Comparison of ENCODE assay signal across 9 cellular contexts in the genomic region with DNA sequence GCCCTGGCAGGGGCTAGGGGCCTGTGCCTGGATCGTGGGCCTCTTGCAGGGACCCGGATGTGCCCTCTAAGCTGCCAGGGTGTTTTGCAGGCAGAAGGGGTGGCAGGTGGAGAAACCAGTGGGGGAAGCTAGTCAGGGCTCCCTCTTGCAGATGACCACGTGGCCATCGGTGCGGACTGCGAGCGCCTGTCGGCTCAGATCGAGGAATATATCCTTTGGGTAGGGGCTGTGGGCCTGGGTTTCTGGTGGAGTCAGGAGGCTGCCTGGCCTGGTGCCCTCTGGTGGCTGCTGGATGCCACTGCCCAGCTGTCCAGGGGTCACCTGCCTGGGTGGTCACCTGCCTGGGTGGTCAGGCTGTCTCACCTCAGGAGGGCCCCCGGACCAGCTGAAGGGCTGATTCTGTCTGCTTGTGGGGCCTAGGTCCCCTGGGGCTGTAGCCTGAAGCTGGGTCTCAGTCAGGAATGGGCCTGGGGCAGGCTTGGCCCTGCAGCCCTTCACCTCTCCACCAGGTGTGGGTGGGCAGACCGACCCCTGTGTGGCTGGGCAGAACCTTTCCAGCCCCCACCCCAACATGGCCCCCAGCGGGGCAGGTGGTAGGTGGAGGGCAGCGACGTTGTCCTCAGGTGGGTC. TPM values are rescaled to one million over a fixed set of nuclear protein-coding genes. Genes with fewer than 3 reads are reported as not detected.
DNase-seq lines count a peak whose midpoint lies in the region; ATAC-seq and TF ChIP-seq lines count a peak whose summit lies in the region.
"Had no signal": no experiment of that assay in that cellular context is flagged by ENCODE, and none has a peak within 500 bp of the region (broad histone marks: within the 10 kb centered on the region; RNA-seq: fewer than 3 reads in every experiment).

No MANE protein-coding gene starts in this region.

- no peak overlapping the region for H3K4me3 ChIP-seq in OCI-LY3 (ENCODE audit: low read length)
- H3K4me3 ChIP-seq in epithelial cell of proximal tubule (ENCODE audit: low read depth, low read length), result no peak overlapping the region
- no peak overlapping the region for H3K4me3 ChIP-seq in gastrocnemius medialis

- DNase-seq in NCI-H748 (lab: John Stamatoyannopoulos, UW; ENCODE audit: unreplicated experiment) (peak; percentile 21), NCI-H748 treated with DMSO at 0.1 percent for 48 hours (lab: John Stamatoyannopoulos, UW) (no peak), epithelial cell of proximal tubule (ENCODE audit: low read depth) (no peak), gastrocnemius medialis (no peak), NCI-H446 treated with DMSO at 0.1 percent for 48 hours (lab: John Stamatoyannopoulos, UW) (no peak)

- in situ Hi-C loops in gastrocnemius medialis (cut with MboI; ENCODE audit: low sequenced_read_pairs in 4 of 4), result no loop called here

- H3K4me1 Mint-ChIP-seq in activated T-helper 17 cell treated with anti-CD3 and anti-CD28 coated beads, Interleukin-2, amount 50 U/mL, for 72 hours, result peaks cover 26% of the 10 kb centered on the region

- no peaks in the 10 kb centered on the region for H3K79me2 ChIP-seq in OCI-LY3 (ENCODE audit: low read length)

- H3K27ac Mint-ChIP-seq in activated T-helper 17 cell treated with anti-CD3 and anti-CD28 coated beads, Interleukin-2, amount 50 U/mL, for 72 hours, result no peak overlapping the region
- H3K27ac Mint-ChIP-seq: immature natural killer cell had no signal

- H3K27me3 ChIP-seq in OCI-LY3 (ENCODE audit: low read depth, low read length), result peaks cover 4% of the 10 kb centered on the region; the same call in 1 of the 2 replicates
- no peaks in the 10 kb centered on the region for H3K27me3 ChIP-seq in gastrocnemius medialis

- no peak overlapping the region for H3K9ac ChIP-seq in OCI-LY3 (ENCODE audit: low read length)

- H3K27me3 Mint-ChIP-seq in activated T-helper 17 cell treated with anti-CD3 and anti-CD28 coated beads, Interleukin-2, amount 50 U/mL, for 72 hours, result no peaks in the 10 kb centered on the region

- intact Hi-C loops in gastrocnemius medialis (cut with DNase I; ENCODE audit: low total_unique reads), result loop anchor here (10.0 kb wide), 1 partner anchor 445 kb away; the partner anchor contains the start of gene GMEB2

- no peak overlapping the region for H3K4me2 ChIP-seq in OCI-LY3 (ENCODE audit: low read length)

- H3K4me3 Mint-ChIP-seq in activated T-helper 17 cell treated with anti-CD3 and anti-CD28 coated beads, Interleukin-2, amount 50 U/mL, for 72 hours, result no peak overlapping the region
- H3K4me3 Mint-ChIP-seq: immature natural killer cell had no signal

- H4K20me1 ChIP-seq in OCI-LY3 (ENCODE audit: insufficient read depth, low read length), result no peaks in the 10 kb centered on the region

- H3K36me3 Mint-ChIP-seq in activated T-helper 17 cell treated with anti-CD3 and anti-CD28 coated beads, Interleukin-2, amount 50 U/mL, for 72 hours (ENCODE audit: low read depth), result peaks cover 15% of the 10 kb centered on the region

- no peaks in the 10 kb centered on the region for H3K9me3 Mint-ChIP-seq in activated T-helper 17 cell treated with anti-CD3 and anti-CD28 coated beads, Interleukin-2, amount 50 U/mL, for 72 hours
- H3K9me3 Mint-ChIP-seq: immature natural killer cell had no signal

- no peak for ATAC-seq in gastrocnemius medialis
- ATAC-seq in activated T-helper 17 cell treated with anti-CD3 and anti-CD28 coated beads, Interleukin-2, amount 50 U/mL, for 72 hours (replicated peaks), result no peak
- no peak for ATAC-seq in HG02970 (IDR thresholded peaks at IDR 0.05; ENCODE audit: low FRiP score, unreplicated experiment)

- H3K4me1 ChIP-seq in OCI-LY3 (ENCODE audit: low read length) (peaks cover 6% of the 10 kb centered on the region; the same call in 1 of the 2 replicates), gastrocnemius medialis (peaks cover 0 to 5% of the 10 kb centered on the region in 2 donors)

- H3K27ac ChIP-seq in OCI-LY3 (ENCODE audit: low read length), result no peak overlapping the region
- no peak overlapping the region for H3K27ac ChIP-seq in gastrocnemius medialis

- no peak for TF ChIP-seq POLR2A in gastrocnemius medialis (IDR thresholded peaks at IDR 0.05)

- peaks cover 10% of the 10 kb centered on the region for H3K36me3 ChIP-seq in OCI-LY3 (replicated peaks; ENCODE audit: low read depth, low read length)
- no peaks in the 10 kb centered on the region for H3K36me3 ChIP-seq in gastrocnemius medialis

- H2AFZ ChIP-seq in OCI-LY3 (ENCODE audit: low read depth, low read length), result no peak overlapping the region

- TF ChIP-seq CTCF in OCI-LY3 (IDR thresholded peaks at IDR 0.05; ENCODE audit: low read depth, low read length), result peak; percentile 75
- peak; percentile 83 for TF ChIP-seq CTCF in epithelial cell of proximal tubule (conservative IDR thresholded peaks at IDR 0.05; ENCODE audit: low read depth, low read length)
- peak in 4 of 5 experiments; percentile 32 to 55 (median 37) for TF ChIP-seq CTCF in gastrocnemius medialis (IDR thresholded peaks at IDR 0.05 in 4 of 5, conservative IDR thresholded peaks at IDR 0.05 in 1 of 5)

- H3K9me3 ChIP-seq in OCI-LY3 (ENCODE audit: insufficient read depth, low read length) (no peaks in the 10 kb centered on the region), gastrocnemius medialis (no peaks in the 10 kb centered on the region)

RNA-seq across cellular contexts. Expression of gene TCEA2, which starts 6.7 kb away (rescaled TPM):
- 11.9 and 14.6 TPM in 2 replicates for total RNA-seq in epithelial cell of proximal tubule
- total RNA-seq in gastrocnemius medialis, result 10 to 100 TPM in 1 of 4 donors, 1 to 10 TPM in 3; 8.4 to 21.0 (median 8.8) TPM
- total RNA-seq in activated T-helper 17 cell treated with anti-CD3 and anti-CD28 coated beads, Interleukin-2, amount 50 U/mL, for 72 hours, result 10 to 100 TPM; 52.0 to 79.9 TPM

RNA-seq across cellular contexts. Expression of gene RGS19, which starts 9.6 kb away (rescaled TPM):
- total RNA-seq in epithelial cell of proximal tubule (19.7 and 21.8 TPM in 2 replicates), gastrocnemius medialis (1 to 10 TPM in 3 of 4 donors, under 1 TPM in 1; 0.92 to 7.7 (median 3.5) TPM)
- total RNA-seq in activated T-helper 17 cell treated with anti-CD3 and anti-CD28 coated beads, Interleukin-2, amount 50 U/mL, for 72 hours, result 10 to 100 TPM; 38.6 to 49.4 TPM

RNA-seq across cellular contexts. Expression of gene OPRL1, which starts 10.2 kb away (rescaled TPM):
- total RNA-seq in epithelial cell of proximal tubule, result 0.06 and 0.36 TPM in 2 replicates
- under 1 TPM; 0.10 to 0.68 (median 0.15) TPM for total RNA-seq in gastrocnemius medialis
- under 1 TPM; 0.48 to 0.56 TPM for total RNA-seq in activated T-helper 17 cell treated with anti-CD3 and anti-CD28 coated beads, Interleukin-2, amount 50 U/mL, for 72 hours

RNA-seq across cellular contexts. Expression of gene LKAAEAR1, which starts 14.5 kb away (rescaled TPM):
- total RNA-seq in epithelial cell of proximal tubule (not detected in 2 replicates), gastrocnemius medialis (not detected)
- total RNA-seq in activated T-helper 17 cell treated with anti-CD3 and anti-CD28 coated beads, Interleukin-2, amount 50 U/mL, for 72 hours, result under 1 TPM in 1 of 2 donors, not detected in 1; 0.71 TPM

RNA-seq across cellular contexts. Expression of gene SOX18, which starts 20.3 kb away (rescaled TPM):
- total RNA-seq in epithelial cell of proximal tubule, result not detected in 2 replicates
- total RNA-seq in gastrocnemius medialis, result 1 to 10 TPM; 2.9 to 6.5 (median 5.6) TPM
- under 1 TPM; 0.13 to 0.22 TPM for total RNA-seq in activated T-helper 17 cell treated with anti-CD3 and anti-CD28 coated beads, Interleukin-2, amount 50 U/mL, for 72 hours
